ENCODE assay signal across 21 cellular contexts in genomic region chr10:34088208-34088794, GRCh38.
"Had no signal": no experiment of that assay in that cellular context is flagged by ENCODE, and none has a peak within 500 bp of the region (broad histone marks: within the 10 kb centered on the region; RNA-seq: fewer than 3 reads in every experiment).

No MANE protein-coding gene starts in this region.

- H3K9me3 ChIP-seq: uterus had no signal

- DNase-seq: hippocampal formation; kidney glomerular epithelial cell; left cardiac atrium; midbrain; mucosa of descending colon; naive thymus-derived CD4-positive, alpha-beta T cell; nucleus accumbens; right cardiac atrium; stimulated activated CD4-positive, alpha-beta T cell treated with anti-CD3 and anti-CD28 coated beads, Interleukin-12 subunit alpha, Interleukin-12 subunit beta, amount 100 ng/mL, for 4 hours; stimulated activated CD4-positive, alpha-beta T cell treated with anti-CD3 and anti-CD28 coated beads, Interleukin-15, amount 100 ng/mL, for 24 hours; stimulated activated CD4-positive, alpha-beta T cell treated with anti-CD3 and anti-CD28 coated beads, Interleukin-2, amount 100 ng/mL, for 24 hours; stimulated activated CD4-positive, alpha-beta T cell treated with anti-CD3 and anti-CD28 coated beads, Interleukin-4, amount 100 ng/mL, for 24 hours; stimulated activated naive CD4-positive, alpha-beta T cell; substantia nigra; uterus had no signal

- H3K4me1 ChIP-seq: parathyroid adenoma, tibial nerve, uterus had no signal

- H3K36me3 ChIP-seq: tibial nerve, uterus had no signal

- ATAC-seq: left cardiac atrium; left lobe of liver; mucosa of descending colon; naive thymus-derived CD4-positive, alpha-beta T cell; right cardiac atrium; sciatic nerve; stimulated activated effector memory CD8-positive, alpha-beta T cell treated with anti-CD3 and anti-CD28 coated beads, Interleukin-12 subunit alpha, Interleukin-12 subunit beta, amount 100 ng/mL, for 72 hours had no signal

- H3K27ac ChIP-seq: parathyroid adenoma, skin epidermis, tibial nerve, uterus had no signal

- H3K4me3 ChIP-seq: mucosa of descending colon, skin epidermis, tibial nerve, uterus had no signal

- H3K27me3 ChIP-seq: tibial nerve, uterus had no signal
